8 cellular contexts compared by ENCODE assay signal in the genomic region with DNA sequence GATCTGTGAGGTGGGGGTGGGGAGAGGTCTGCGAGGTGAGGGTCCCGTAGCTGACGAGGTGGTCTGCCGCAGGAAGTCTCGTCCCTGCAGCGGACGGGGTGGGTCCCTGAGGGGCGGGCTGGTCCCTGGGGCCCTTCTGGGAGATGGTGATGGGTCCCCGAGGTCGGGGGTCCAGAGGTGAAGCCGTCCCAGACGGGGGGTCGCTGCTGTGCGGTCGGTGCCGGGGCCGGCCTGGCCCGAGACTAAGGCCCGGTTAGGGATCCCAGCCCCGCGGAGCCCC. TPM values are rescaled to one million over a fixed set of nuclear protein-coding genes. Genes with fewer than 3 reads are reported as not detected.
DNase-seq lines count a peak whose midpoint lies in the region; ATAC-seq and TF ChIP-seq lines count a peak whose summit lies in the region.

No MANE protein-coding gene starts in this region.

- intact Hi-C loops in Panc1 (cut with micrococcal nuclease; ENCODE audit: unreplicated experiment) (loop anchor here (2.0 kb wide), 1 partner anchor 36 kb away; no protein-coding TSS in a partner anchor), gastrocnemius medialis (cut with DNase I; ENCODE audit: low total_unique reads) (loop anchor here (1.0 to 2.0 kb wide), 3 partner anchors 28 to 64 kb away; a partner anchor contains a TSS)

- CTCF ChIA-PET in Panc1 (lab: Charles Lee): interaction anchor here (0.5 to 2.2 kb wide), 7 partner anchors 18 to 40 kb away, joined by 3 to 26 read pairs (median 3); no protein-coding TSS in a partner anchor

- DNase-seq in Panc1 (ENCODE audit: low read depth, low spot score): no peak
- DNase-seq in fibroblast of mammary gland (ENCODE audit: low read depth): no peak
- DNase-seq in gastrocnemius medialis: peak in 1 of 2 donors; percentile 24
- no peak for DNase-seq in UCSD-AML1 (lab: John Stamatoyannopoulos, UW; ENCODE audit: unreplicated experiment)
- no peak for DNase-seq in stimulated activated naive CD4-positive, alpha-beta T cell treated with Interleukin-2 at 50 U/mL for 16 hours (lab: John Stamatoyannopoulos, UW)
- DNase-seq in NAMALWA (ENCODE audit: low spot score): no peak

- ATAC-seq in GM21526 (IDR thresholded peaks at IDR 0.05; ENCODE audit: low FRiP score, unreplicated experiment) (peak; percentile 20), Panc1 (peak; percentile 45), gastrocnemius medialis (peak in 1 of 2 donors; percentile 1), GM21367 (IDR thresholded peaks at IDR 0.05; ENCODE audit: unreplicated experiment) (no peak)

- H3K36me3 ChIP-seq in Panc1 (ENCODE audit: control insufficient read depth, insufficient read depth, low read length) (peaks cover 13% of the 10 kb centered on the region), gastrocnemius medialis (no peaks in the 10 kb centered on the region)

- no TSS peak for BruUV-seq in Panc1 (replicated peaks; lab: Mats Ljungman, UMichigan)

- no peaks in the 10 kb centered on the region for H3K27me3 ChIP-seq in Panc1 (ENCODE audit: control insufficient read depth, insufficient read depth, low read length)
- no peaks in the 10 kb centered on the region for H3K27me3 ChIP-seq in gastrocnemius medialis

- TF ChIP-seq POLR2A in gastrocnemius medialis (IDR thresholded peaks at IDR 0.05): no peak

- no peak for TF ChIP-seq CTCF in Panc1 (IDR thresholded peaks at IDR 0.05)
- TF ChIP-seq CTCF in fibroblast of mammary gland (conservative IDR thresholded peaks at IDR 0.05; ENCODE audit: control insufficient read depth, insufficient read depth, low read depth, low read length): no peak
- TF ChIP-seq CTCF in gastrocnemius medialis (IDR thresholded peaks at IDR 0.05 in 4 of 5, conservative IDR thresholded peaks at IDR 0.05 in 1 of 5): no peak

- POLR2A ChIA-PET in Panc1 (lab: Charles Lee): interaction anchor here (0.6 to 2.8 kb wide), 7 partner anchors 8 to 64 kb away, joined by 3 to 15 read pairs (median 4); a partner anchor contains a TSS

- in situ Hi-C loops in Panc1 (cut with HindIII; ENCODE audit: low pct_unique_long_range_greater_than_20kb, low sequenced_read_pairs) (no loop called here), gastrocnemius medialis (cut with MboI; ENCODE audit: low sequenced_read_pairs in 4 of 4) (loop anchor here in 2 of 4 donors (5.0 kb wide), 1 partner anchor 38 kb away; no protein-coding TSS in a partner anchor)

- H3K4me1 ChIP-seq in Panc1 (ENCODE audit: control insufficient read depth, insufficient read depth, low read length): peaks cover 38% of the 10 kb centered on the region
- peaks cover 37 to 45% of the 10 kb centered on the region in 2 donors for H3K4me1 ChIP-seq in gastrocnemius medialis

- no peaks in the 10 kb centered on the region for H3K9me3 ChIP-seq in Panc1 (ENCODE audit: control insufficient read depth, insufficient read depth, low read depth, low read length)
- no peaks in the 10 kb centered on the region for H3K9me3 ChIP-seq in gastrocnemius medialis

- H3K27ac ChIP-seq in Panc1 (ENCODE audit: low read length) (peak overlapping the region; percentile 100), gastrocnemius medialis (peak overlapping the region; percentile 93 to 99 (median 98))

- H3K4me3 ChIP-seq in Panc1 (ENCODE audit: low read depth in 2 of 2, low read length in 2 of 2): peak overlapping the region; percentile 87 to 92
- H3K4me3 ChIP-seq in fibroblast of mammary gland (ENCODE audit: control insufficient read depth, low read depth, low read length): peak overlapping the region; percentile 89
- peak overlapping the region; percentile 86 to 93 (median 90) for H3K4me3 ChIP-seq in gastrocnemius medialis

RNA-seq across cellular contexts. Expression of a gene that starts 0.4 kb away (rescaled TPM):
- 484 TPM for total RNA-seq in Panc1 (2021; ENCODE audit: unreplicated experiment)
- 478 TPM for polyA plus RNA-seq in Panc1 (2012; ENCODE audit: insufficient read length)
- 100 to 1,000 TPM in 1 of 4 donors, 10 to 100 TPM in 3; 48.8 to 102 (median 77.9) TPM for total RNA-seq in gastrocnemius medialis

RNA-seq across cellular contexts. Expression of a gene that starts 26.6 kb away (rescaled TPM):
- 2,061 TPM for total RNA-seq in Panc1 (2021; ENCODE audit: unreplicated experiment)
- 6.1 TPM for polyA plus RNA-seq in Panc1 (2012; ENCODE audit: insufficient read length)
- total RNA-seq in gastrocnemius medialis: under 1 TPM in 2 of 4 donors, not detected in 2; under 0.01 TPM

RNA-seq across cellular contexts. Expression of a gene that starts 27.9 kb away (rescaled TPM):
- total RNA-seq in Panc1 (2021; ENCODE audit: unreplicated experiment): 1,565 TPM
- polyA plus RNA-seq in Panc1 (2012; ENCODE audit: insufficient read length): 4.7 TPM
- total RNA-seq in gastrocnemius medialis: under 1 TPM in 1 of 4 donors, not detected in 3; under 0.01 TPM

RNA-seq across cellular contexts. Expression of a gene that starts 37.0 kb away (rescaled TPM):
- 1.5 TPM for total RNA-seq in Panc1 (2021; ENCODE audit: unreplicated experiment)
- 2.0 TPM for polyA plus RNA-seq in Panc1 (2012; ENCODE audit: insufficient read length)
- 10 to 100 TPM in 1 of 4 donors, 1 to 10 TPM in 3; 2.5 to 13.2 (median 6.7) TPM for total RNA-seq in gastrocnemius medialis

Comparison
In these comparisons a context has a peak if more than half of its experiments do, and no peak if none do; other contexts are left out.
1. RNA of a gene that starts 26.6 kb away (total RNA-seq): 2,061 TPM in Panc1 (single experiment); under 0.01 TPM in gastrocnemius medialis; every median in the first group is over 1,000 times any median in the second.
2. RNA of a gene that starts 27.9 kb away (total RNA-seq): 1,565 TPM in Panc1 (single experiment); under 0.01 TPM in gastrocnemius medialis; every median in the first group is over 1,000 times any median in the second.
3. Peak in every context shown above with its lines, with median percentiles within 50 percentile points of each other: H3K4me3 ChIP-seq.